9 cellular contexts compared by ENCODE assay signal in genomic region chr2:9538000-9538507, GRCh38. TPM values are rescaled to one million over a fixed set of nuclear protein-coding genes. Genes with fewer than 3 reads are reported as not detected.
DNase-seq lines count a peak whose midpoint lies in the region; ATAC-seq, FAIRE-seq and TF ChIP-seq lines count a peak whose summit lies in the region.
"Had no signal": no experiment of that assay in that cellular context is flagged by ENCODE, and none has a peak within 500 bp of the region (broad histone marks: within the 10 kb centered on the region; RNA-seq: fewer than 3 reads in every experiment).

No MANE protein-coding gene starts in this region.

- H3K27ac Mint-ChIP-seq in T-helper 17 cell (peak overlapping the region; percentile 14), glutamatergic neuron (ENCODE audit: unreplicated experiment) (no peak overlapping the region)
- peak overlapping the region; percentile 56 for H3K27ac Mint-ChIP-seq in stimulated activated effector memory CD8-positive, alpha-beta T cell treated with anti-CD3 and anti-CD28 coated beads, Interleukin-12 subunit alpha, Interleukin-12 subunit beta, amount 100 ng/mL, for 72 hours

- H3K9me3 Mint-ChIP-seq in stimulated activated effector memory CD8-positive, alpha-beta T cell treated with anti-CD3 and anti-CD28 coated beads, Interleukin-12 subunit alpha, Interleukin-12 subunit beta, amount 100 ng/mL, for 72 hours = no peaks in the 10 kb centered on the region
- H3K9me3 Mint-ChIP-seq in glutamatergic neuron (ENCODE audit: unreplicated experiment) = no peaks in the 10 kb centered on the region

- H3K27me3 Mint-ChIP-seq in T-helper 17 cell (no peaks in the 10 kb centered on the region), glutamatergic neuron (ENCODE audit: unreplicated experiment) (no peaks in the 10 kb centered on the region)

- no peaks in the 10 kb centered on the region for H3K36me3 Mint-ChIP-seq in T-helper 17 cell (ENCODE audit: low read depth)
- H3K36me3 Mint-ChIP-seq in stimulated activated effector memory CD8-positive, alpha-beta T cell treated with anti-CD3 and anti-CD28 coated beads, Interleukin-12 subunit alpha, Interleukin-12 subunit beta, amount 100 ng/mL, for 72 hours = peaks cover 91% of the 10 kb centered on the region
- no peaks in the 10 kb centered on the region for H3K36me3 Mint-ChIP-seq in glutamatergic neuron (ENCODE audit: unreplicated experiment)

- no peaks in the 10 kb centered on the region for H3K9me3 ChIP-seq in T-helper 17 cell (ENCODE audit: control insufficient read depth, low read length, poor library complexity, severe bottlenecking)

- TF ChIP-seq POLR2A in H54 (IDR thresholded peaks at IDR 0.05; ENCODE audit: low read depth, low read length) = no peak

- TF ChIP-seq CTCF in glutamatergic neuron (IDR thresholded peaks at IDR 0.05; ENCODE audit: partially characterized antibody, unreplicated experiment) = no peak

- H3K4me1 Mint-ChIP-seq in T-helper 17 cell = peaks cover 11% of the 10 kb centered on the region
- peaks cover 12% of the 10 kb centered on the region for H3K4me1 Mint-ChIP-seq in stimulated activated effector memory CD8-positive, alpha-beta T cell treated with anti-CD3 and anti-CD28 coated beads, Interleukin-12 subunit alpha, Interleukin-12 subunit beta, amount 100 ng/mL, for 72 hours
- no peaks in the 10 kb centered on the region for H3K4me1 Mint-ChIP-seq in glutamatergic neuron (ENCODE audit: low read depth, unreplicated experiment)

- intact Hi-C loops in Right ventricle myocardium superior (cut with DNase I) = no loop called here

- ATAC-seq in T-helper 17 cell (no peak), Right ventricle myocardium superior (ENCODE audit: poor library complexity) (peak; percentile 68), HG03571 (IDR thresholded peaks at IDR 0.05; ENCODE audit: unreplicated experiment) (no peak), HG03025 (IDR thresholded peaks at IDR 0.05; ENCODE audit: low FRiP score, unreplicated experiment) (no peak)
- ATAC-seq in stimulated activated effector memory CD8-positive, alpha-beta T cell treated with anti-CD3 and anti-CD28 coated beads, Interleukin-12 subunit alpha, Interleukin-12 subunit beta, amount 100 ng/mL, for 72 hours = no peak

- DNase-seq in H54 (ENCODE audit: insufficient read length, low spot score) (no peak), T-helper 17 cell (no peak), Right ventricle myocardium superior (no peak), glutamatergic neuron (no peak), SK-N-DZ (ENCODE audit: low spot score) (no peak)
- DNase-seq in stimulated activated effector memory CD8-positive, alpha-beta T cell treated with anti-CD3 and anti-CD28 coated beads, Interleukin-12 subunit alpha, Interleukin-12 subunit beta, amount 100 ng/mL, for 72 hours (ENCODE audit: low spot score in 2 of 2) = no peak
- DNase-seq: posterior cingulate gyrus had no signal

- peak; percentile 91 for FAIRE-seq in H54 (lab: Jason Lieb, UNC)

- no peak overlapping the region for H3K4me3 Mint-ChIP-seq in T-helper 17 cell
- H3K4me3 Mint-ChIP-seq in stimulated activated effector memory CD8-positive, alpha-beta T cell treated with anti-CD3 and anti-CD28 coated beads, Interleukin-12 subunit alpha, Interleukin-12 subunit beta, amount 100 ng/mL, for 72 hours = no peak overlapping the region
- no peak overlapping the region for H3K4me3 Mint-ChIP-seq in glutamatergic neuron (ENCODE audit: unreplicated experiment)

RNA-seq across cellular contexts. Expression of gene ADAM17, which starts 17.6 kb away (rescaled TPM):
- total RNA-seq in T-helper 17 cell (10 to 100 TPM; 27.2 to 34.0 TPM), Right ventricle myocardium superior (12.4 TPM), glutamatergic neuron (ENCODE audit: unreplicated experiment) (23.8 TPM)
- 25.0 and 26.8 TPM in 2 replicates for polyA plus RNA-seq in SK-N-DZ (2014; cell fraction: cytosol; rRNA removed)
- polyA plus RNA-seq in SK-N-DZ (2014; cell fraction: nucleus; rRNA removed) = 17.0 and 17.3 TPM in 2 replicates
